In the genomic region with DNA sequence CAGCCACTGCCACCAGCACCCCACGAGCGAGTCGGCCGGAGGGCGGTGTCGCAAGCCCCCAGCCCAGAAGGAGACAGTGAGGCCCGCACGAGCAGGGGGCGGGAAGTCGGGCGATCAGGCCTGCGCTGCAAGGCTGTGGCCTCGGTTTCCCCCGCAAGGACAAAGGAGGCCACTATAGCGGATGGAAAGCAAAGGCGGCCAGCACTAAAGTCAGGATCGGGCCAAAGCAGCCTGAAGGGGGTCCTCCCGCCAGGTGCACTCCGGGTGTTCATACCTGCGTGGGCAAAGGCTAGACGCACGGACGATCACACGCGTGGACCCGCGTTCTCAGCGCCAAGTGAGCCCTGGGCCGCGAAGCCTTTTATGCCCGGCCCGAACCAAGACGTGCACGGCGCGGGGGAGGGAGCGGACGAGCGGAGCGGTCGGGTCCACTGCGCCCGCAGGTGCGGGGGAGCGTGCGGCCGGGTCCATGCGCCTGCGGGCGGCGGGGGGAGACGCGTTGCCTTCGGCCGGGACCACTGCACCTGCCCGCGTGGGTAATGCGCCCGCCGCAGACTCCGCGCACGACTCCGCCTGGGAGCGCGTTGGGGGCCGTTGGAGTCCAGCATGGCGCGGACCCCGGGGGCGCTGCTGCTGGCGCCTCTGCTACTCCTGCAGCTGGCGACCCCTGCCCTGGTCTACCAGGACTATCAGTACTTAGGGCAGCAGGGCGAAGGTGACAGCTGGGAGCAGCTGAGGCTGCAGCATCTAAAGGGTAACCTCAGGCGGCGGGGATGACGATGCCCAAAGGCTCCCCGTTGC, we compare ENCODE assay signal across 8 cellular contexts. TPM values are rescaled to one million over a fixed set of nuclear protein-coding genes. Genes with fewer than 3 reads are reported as not detected.
DNase-seq lines count a peak whose midpoint lies in the region; ATAC-seq and TF ChIP-seq lines count a peak whose summit lies in the region.

PRDX2 (minus strand) TSS at position 335 of the 801 bp plus-strand sequence. CDS start 539 bp downstream, outside the sequence.
THSD8 (plus strand) TSS at position 604 of the 801 bp plus-strand sequence; CDS start at position 607, 3 bp downstream.

- peaks cover 20% of the 10 kb centered on the region for H3K4me1 Mint-ChIP-seq in neural progenitor cell

- ATAC-seq in upper lobe of left lung (ENCODE audit: low FRiP score in 2 of 2) (peak; percentile 87 to 90), HG02852 (IDR thresholded peaks at IDR 0.05; ENCODE audit: unreplicated experiment) (no peak)

- H3K27me3 ChIP-seq in neural progenitor cell (peaks cover 12% of the 10 kb centered on the region), upper lobe of left lung (no peaks in the 10 kb centered on the region)

- no peaks in the 10 kb centered on the region for H3K9me3 Mint-ChIP-seq in neural progenitor cell

- peak in 3 of 4 donors; percentile 82 to 95 (median 83) for TF ChIP-seq POLR2A in upper lobe of left lung (IDR thresholded peaks at IDR 0.05)

- peaks cover 26% of the 10 kb centered on the region for H3K79me2 ChIP-seq in neural progenitor cell (ENCODE audit: low read depth)

- peaks cover 39% of the 10 kb centered on the region for H3F3A ChIP-seq in neural progenitor cell (ENCODE audit: low read depth)

- H3K4me1 ChIP-seq in neural progenitor cell = peaks cover 5% of the 10 kb centered on the region
- peaks cover 20 to 33% (median 24%) of the 10 kb centered on the region in 4 donors for H3K4me1 ChIP-seq in upper lobe of left lung

- H3K36me3 Mint-ChIP-seq in neural progenitor cell = peaks cover 3% of the 10 kb centered on the region

- H3K4me2 ChIP-seq in neural progenitor cell = peak within 1 kb of the TSS; percentile 95

- peak within 1 kb of the TSS; percentile 81 for H3K9ac ChIP-seq in neural progenitor cell

- peak within 1 kb of the TSS; percentile 94 for H3K4me3 Mint-ChIP-seq in neural progenitor cell

- H3K9me3 ChIP-seq in KOPT-K1 (ENCODE audit: insufficient read depth, low read length, poor library complexity, severe bottlenecking) (no peaks in the 10 kb centered on the region), neural progenitor cell (ENCODE audit: low read depth) (no peaks in the 10 kb centered on the region), upper lobe of left lung (no peaks in the 10 kb centered on the region)

- H3K27ac ChIP-seq in KOPT-K1 (ENCODE audit: low read depth, low read length, poor library complexity, severe bottlenecking) (peak within 1 kb of the TSS; percentile 67), neural progenitor cell (no peak within 1 kb of the TSS), upper lobe of left lung (peak within 1 kb of the TSS; percentile 40 to 83 (median 82))

- WGBS in upper lobe of left lung, 2 donors = 0 to 1% methylated on average over 12 to 19 of the region's 78 CpGs

- TF ChIP-seq EP300 in upper lobe of left lung (IDR thresholded peaks at IDR 0.05) = peak in 1 of 4 donors; percentile 12

- peaks cover 6% of the 10 kb centered on the region for H3K27me3 Mint-ChIP-seq in neural progenitor cell (ENCODE audit: insufficient read depth, low read depth)

- TF ChIP-seq CTCF in neural progenitor cell (IDR thresholded peaks at IDR 0.05) (no peak), upper lobe of left lung (IDR thresholded peaks at IDR 0.05) (peak in 2 of 6 experiments; percentile 17 to 28)

- no peak within 1 kb of the TSS for H3K27ac Mint-ChIP-seq in neural progenitor cell

- peaks cover 16% of the 10 kb centered on the region for H4K20me1 ChIP-seq in neural progenitor cell (ENCODE audit: low read depth)

- peaks cover 16% of the 10 kb centered on the region for H3K36me3 ChIP-seq in KOPT-K1 (ENCODE audit: insufficient read depth, low read length)
- H3K36me3 ChIP-seq in neural progenitor cell = no peaks in the 10 kb centered on the region
- H3K36me3 ChIP-seq in upper lobe of left lung = peaks cover 0 to 20% (median 11%) of the 10 kb centered on the region in 4 donors

- DNase-seq in ELF-1 (ENCODE audit: low read depth, low spot score) (peak; percentile 86), SHP77 (lab: John Stamatoyannopoulos, UW) (peak; percentile 79 to 85), globus pallidus (ENCODE audit: low spot score) (peak; percentile 73), neural progenitor cell (ENCODE audit: low spot score) (peak; percentile 93), upper lobe of left lung (peak; percentile 70 to 95)
- DNase-seq in activated naive CD4-positive, alpha-beta T cell treated with anti-CD3 and anti-CD28 coated beads, Interleukin-2, amount 50 U/mL, for 16 hours = peak; percentile 80

- H3K4me3 ChIP-seq in neural progenitor cell (peak within 1 kb of the TSS; percentile 83), upper lobe of left lung (peak within 1 kb of the TSS; percentile 67 to 83 (median 76))

- peak within 1 kb of the TSS; percentile 83 for H2AFZ ChIP-seq in neural progenitor cell (replicated peaks)

RNA-seq across cellular contexts. Expression of gene PRDX2, which starts in this region (rescaled TPM):
- total RNA-seq in neural progenitor cell (ENCODE audit: low replicate concordance) (463 and 727 TPM in 2 replicates), upper lobe of left lung (100 to 1,000 TPM in 4 of 6 donors, 10 to 100 TPM in 2; 57.6 to 173 (median 123) TPM)

RNA-seq across cellular contexts. Expression of gene THSD8, which starts in this region (rescaled TPM):
- total RNA-seq in neural progenitor cell (ENCODE audit: low replicate concordance) (not detected in 2 replicates), upper lobe of left lung (1 to 10 TPM in 2 of 6 donors, not detected in 4; 4.6 to 6.0 TPM)
